29 cellular contexts compared by ENCODE assay signal in the genomic region with DNA sequence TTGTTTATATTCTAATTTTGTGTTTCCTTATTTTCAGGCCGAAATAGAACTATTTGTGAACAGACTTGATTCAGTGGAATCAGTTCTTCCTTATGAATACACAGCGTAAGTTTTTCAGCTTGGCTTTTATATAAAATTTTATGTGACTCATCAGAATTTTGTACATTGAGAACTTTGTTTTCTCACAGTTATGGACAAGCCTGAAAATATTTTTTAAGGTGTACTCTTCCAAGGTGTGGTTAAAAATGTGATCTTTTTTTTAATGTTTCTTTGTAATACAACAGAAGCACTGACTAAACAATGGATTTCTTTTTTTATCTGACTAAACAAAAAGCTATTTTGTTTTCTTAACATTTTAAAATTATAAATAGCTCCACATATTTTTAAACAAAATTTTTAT.
"Had no signal": no experiment of that assay in that cellular context is flagged by ENCODE, and none has a peak within 500 bp of the region (broad histone marks: within the 10 kb centered on the region; RNA-seq: fewer than 3 reads in every experiment).

No MANE protein-coding gene starts in this region.

- H3K27ac ChIP-seq: PC-9, RWPE1, VCaP had no signal

- H3K4me3 ChIP-seq: PC-9 had no signal

- ATAC-seq: activated naive CD8-positive, alpha-beta T cell treated with anti-CD3 and anti-CD28 coated beads, Interleukin-2, amount 50 U/mL, for 24 hours; activated T-cell treated with anti-CD3 and anti-CD28 coated beads, Interleukin-2, amount 50 U/mL, for 4 hours had no signal

- FAIRE-seq: RCC 7860 had no signal

- DNase-seq: activated B cell treated with CpG ODN at 0.5 μM for 24 hours; activated CD4-positive, alpha-beta memory T cell treated with anti-CD3 and anti-CD28 coated beads for 36 hours; activated CD4-positive, alpha-beta T cell treated with anti-CD3 and anti-CD28 coated beads for 4 hours; activated CD4-positive, alpha-beta T cell treated with anti-CD3 and anti-CD28 coated beads, Interleukin-2, amount 50 U/mL, for 1 hour; activated CD4-positive, CD25-positive, alpha-beta regulatory T cell treated with anti-CD3 and anti-CD28 coated beads, Interleukin-2, amount 50 U/mL, for 72 hours; activated CD8-positive, alpha-beta memory T cell treated with anti-CD3 and anti-CD28 coated beads, Interleukin-2, amount 50 U/mL, for 4 hours; activated naive CD4-positive, alpha-beta T cell treated with anti-CD3 and anti-CD28 coated beads, Interleukin-2, amount 10 ng/mL, durations not matched to agents 7 days and 5 days; activated naive CD8-positive, alpha-beta T cell treated with anti-CD3 and anti-CD28 coated beads, Interleukin-2, amount 50 U/mL, for 24 hours; activated T-cell treated with anti-CD3 and anti-CD28 coated beads for 4 hours; activated T-cell treated with anti-CD3 and anti-CD28 coated beads, Interleukin-2, amount 50 U/mL, for 4 hours; anterior cingulate cortex; central memory CD4-positive, alpha-beta T cell; NCI-H1105; NCI-H1417 treated with DMSO at 0.1 percent for 48 hours; NCI-H187 treated with DMSO at 0.1 percent for 48 hours; NCI-H2081; NCI-H226; NCI-H446 treated with DMSO at 0.1 percent for 48 hours; NCI-H524; NCI-H69; PC-9; Right ventricle myocardium superior; SW 1271; T-helper 1 cell; T-helper 2 cell; T-helper 9 cell had no signal
